8 cellular contexts compared by ENCODE assay signal in genomic region chr9:3525088-3525835, GRCh38. TPM values are rescaled to one million over a fixed set of nuclear protein-coding genes. Genes with fewer than 3 reads are reported as not detected.
DNase-seq lines count a peak whose midpoint lies in the region; ATAC-seq and TF ChIP-seq lines count a peak whose summit lies in the region.

No MANE protein-coding gene starts in this region.

- H3K9ac ChIP-seq in rectal smooth muscle tissue (ENCODE audit: low read length): peak overlapping the region; percentile 92

- H3K4me1 Mint-ChIP-seq in activated T-helper 17 cell treated with anti-CD3 and anti-CD28 coated beads, Interleukin-2, amount 50 U/mL, for 72 hours: peaks cover 22% of the 10 kb centered on the region

- H3K27me3 Mint-ChIP-seq in activated T-helper 17 cell treated with anti-CD3 and anti-CD28 coated beads, Interleukin-2, amount 50 U/mL, for 72 hours: no peaks in the 10 kb centered on the region

- H3K9me3 ChIP-seq in heart right ventricle: no peaks in the 10 kb centered on the region

- peak overlapping the region; percentile 98 for H3K27ac Mint-ChIP-seq in activated T-helper 17 cell treated with anti-CD3 and anti-CD28 coated beads, Interleukin-2, amount 50 U/mL, for 72 hours

- H3K4me3 Mint-ChIP-seq in activated T-helper 17 cell treated with anti-CD3 and anti-CD28 coated beads, Interleukin-2, amount 50 U/mL, for 72 hours: peak overlapping the region; percentile 95

- H3K27ac ChIP-seq in heart right ventricle (peak overlapping the region; percentile 32 to 100 (median 100)), rectal smooth muscle tissue (ENCODE audit: low read depth, low read length) (peak overlapping the region; percentile 100)

- intact Hi-C loops in heart right ventricle (cut with DNase I): loop anchor here in 5 of 10 donors (5.0 to 10.0 kb wide), 5 partner anchors 50 to 683 kb away; partner anchors contain the start of gene PUM3 (in 3 of the 5)

- H3K4me3 ChIP-seq in heart right ventricle: peak overlapping the region; percentile 64 to 90 (median 80)
- peak overlapping the region; percentile 99 for H3K4me3 ChIP-seq in rectal smooth muscle tissue (ENCODE audit: low read length)

- H3K9me3 Mint-ChIP-seq in activated T-helper 17 cell treated with anti-CD3 and anti-CD28 coated beads, Interleukin-2, amount 50 U/mL, for 72 hours: no peaks in the 10 kb centered on the region

- no peak for TF ChIP-seq CTCF in heart right ventricle (IDR thresholded peaks at IDR 0.05)

- H3K36me3 Mint-ChIP-seq in activated T-helper 17 cell treated with anti-CD3 and anti-CD28 coated beads, Interleukin-2, amount 50 U/mL, for 72 hours (ENCODE audit: low read depth): peaks cover 52% of the 10 kb centered on the region

- WGBS in heart right ventricle, 2 donors: 1% methylated on average over 43 of the region's 43 CpGs

- ATAC-seq in HG03520 (IDR thresholded peaks at IDR 0.05; ENCODE audit: unreplicated experiment) (peak; percentile 1), heart right ventricle (peak in 6 of 8 donors; percentile 4 to 15 (median 9)), GM21381 (IDR thresholded peaks at IDR 0.05; ENCODE audit: unreplicated experiment) (no peak), GM18517 (IDR thresholded peaks at IDR 0.05; ENCODE audit: unreplicated experiment) (no peak)
- ATAC-seq in activated T-helper 17 cell treated with anti-CD3 and anti-CD28 coated beads, Interleukin-2, amount 50 U/mL, for 72 hours (replicated peaks): peak; percentile 2

- H3K27me3 ChIP-seq in heart right ventricle (no peaks in the 10 kb centered on the region), rectal smooth muscle tissue (ENCODE audit: control insufficient read depth, insufficient read depth, low read length) (no peaks in the 10 kb centered on the region)

- peaks cover 0 to 38% (median 28%) of the 10 kb centered on the region in 9 donors for H3K4me1 ChIP-seq in heart right ventricle
- H3K4me1 ChIP-seq in rectal smooth muscle tissue (ENCODE audit: control insufficient read depth, insufficient read depth, low read length): peaks cover 13% of the 10 kb centered on the region

- H3K36me3 ChIP-seq in heart right ventricle (peaks cover 0 to 3% (median 0%) of the 10 kb centered on the region in 9 donors), rectal smooth muscle tissue (ENCODE audit: control insufficient read depth, insufficient read depth, low read length) (no peaks in the 10 kb centered on the region)

- peak; percentile 64 for DNase-seq in COLO668 (lab: John Stamatoyannopoulos, UW; ENCODE audit: unreplicated experiment)
- DNase-seq in heart right ventricle: peak in 1 of 2 donors; percentile 41
- no peak for DNase-seq in HT-29 (ENCODE audit: low spot score)

RNA-seq across cellular contexts. Expression of gene RFX3, which starts 0.5 kb away (rescaled TPM):
- total RNA-seq in activated T-helper 17 cell treated with anti-CD3 and anti-CD28 coated beads, Interleukin-2, amount 50 U/mL, for 72 hours: 10 to 100 TPM in 1 of 2 donors, 1 to 10 TPM in 1; 8.7 to 19.8 TPM
- 1 to 10 TPM; 3.0 to 5.9 (median 3.9) TPM for total RNA-seq in heart right ventricle
- polyA plus RNA-seq in heart right ventricle: 1 to 10 TPM in 1 of 2 donors, under 1 TPM in 1; 0.43 to 1.8 TPM
- total RNA-seq in HT-29 (2014; rRNA removed; shearing (Covaris generic)): 3.4 and 4.6 TPM in 2 replicates

Comparison
In these comparisons a context has a peak if more than half of its experiments do, and no peak if none do; other contexts are left out.
1. ATAC-seq: peak in HG03520 (single experiment), activated T-helper 17 cell treated with anti-CD3 and anti-CD28 coated beads, Interleukin-2, amount 50 U/mL, for 72 hours (single experiment) and heart right ventricle (6 of 8); none in GM21381 (single experiment) and GM18517 (single experiment).